Comparison of ENCODE assay signal across 1 cellular context in the genomic region with DNA sequence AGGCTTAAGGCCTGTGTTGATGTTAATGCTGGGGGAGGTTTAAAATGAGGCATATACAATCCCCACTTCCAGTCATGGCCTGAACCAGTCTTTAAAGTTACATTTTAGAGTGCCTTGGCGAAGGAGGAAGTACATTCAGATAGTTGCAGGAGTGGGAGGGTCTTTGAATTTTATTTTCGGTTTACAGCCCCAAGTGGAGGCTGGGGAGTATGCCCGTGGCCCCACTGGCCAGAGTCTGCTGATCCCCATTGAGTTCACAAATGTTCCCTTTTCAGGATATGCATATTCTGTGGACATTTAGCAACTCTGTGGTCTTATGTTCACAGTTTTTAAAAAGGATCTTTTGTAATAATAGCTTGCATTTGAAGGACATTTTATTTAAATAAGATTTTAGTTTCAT.
TF ChIP-seq lines count a peak whose summit lies in the region.

No MANE protein-coding gene starts in this region.

TF ChIP-seq in HepG2, 621 proteins besides CTCF, POLR2A, EP300 and RAD21 (continued from another document):
- TF ChIP-seq, protein P1, sequence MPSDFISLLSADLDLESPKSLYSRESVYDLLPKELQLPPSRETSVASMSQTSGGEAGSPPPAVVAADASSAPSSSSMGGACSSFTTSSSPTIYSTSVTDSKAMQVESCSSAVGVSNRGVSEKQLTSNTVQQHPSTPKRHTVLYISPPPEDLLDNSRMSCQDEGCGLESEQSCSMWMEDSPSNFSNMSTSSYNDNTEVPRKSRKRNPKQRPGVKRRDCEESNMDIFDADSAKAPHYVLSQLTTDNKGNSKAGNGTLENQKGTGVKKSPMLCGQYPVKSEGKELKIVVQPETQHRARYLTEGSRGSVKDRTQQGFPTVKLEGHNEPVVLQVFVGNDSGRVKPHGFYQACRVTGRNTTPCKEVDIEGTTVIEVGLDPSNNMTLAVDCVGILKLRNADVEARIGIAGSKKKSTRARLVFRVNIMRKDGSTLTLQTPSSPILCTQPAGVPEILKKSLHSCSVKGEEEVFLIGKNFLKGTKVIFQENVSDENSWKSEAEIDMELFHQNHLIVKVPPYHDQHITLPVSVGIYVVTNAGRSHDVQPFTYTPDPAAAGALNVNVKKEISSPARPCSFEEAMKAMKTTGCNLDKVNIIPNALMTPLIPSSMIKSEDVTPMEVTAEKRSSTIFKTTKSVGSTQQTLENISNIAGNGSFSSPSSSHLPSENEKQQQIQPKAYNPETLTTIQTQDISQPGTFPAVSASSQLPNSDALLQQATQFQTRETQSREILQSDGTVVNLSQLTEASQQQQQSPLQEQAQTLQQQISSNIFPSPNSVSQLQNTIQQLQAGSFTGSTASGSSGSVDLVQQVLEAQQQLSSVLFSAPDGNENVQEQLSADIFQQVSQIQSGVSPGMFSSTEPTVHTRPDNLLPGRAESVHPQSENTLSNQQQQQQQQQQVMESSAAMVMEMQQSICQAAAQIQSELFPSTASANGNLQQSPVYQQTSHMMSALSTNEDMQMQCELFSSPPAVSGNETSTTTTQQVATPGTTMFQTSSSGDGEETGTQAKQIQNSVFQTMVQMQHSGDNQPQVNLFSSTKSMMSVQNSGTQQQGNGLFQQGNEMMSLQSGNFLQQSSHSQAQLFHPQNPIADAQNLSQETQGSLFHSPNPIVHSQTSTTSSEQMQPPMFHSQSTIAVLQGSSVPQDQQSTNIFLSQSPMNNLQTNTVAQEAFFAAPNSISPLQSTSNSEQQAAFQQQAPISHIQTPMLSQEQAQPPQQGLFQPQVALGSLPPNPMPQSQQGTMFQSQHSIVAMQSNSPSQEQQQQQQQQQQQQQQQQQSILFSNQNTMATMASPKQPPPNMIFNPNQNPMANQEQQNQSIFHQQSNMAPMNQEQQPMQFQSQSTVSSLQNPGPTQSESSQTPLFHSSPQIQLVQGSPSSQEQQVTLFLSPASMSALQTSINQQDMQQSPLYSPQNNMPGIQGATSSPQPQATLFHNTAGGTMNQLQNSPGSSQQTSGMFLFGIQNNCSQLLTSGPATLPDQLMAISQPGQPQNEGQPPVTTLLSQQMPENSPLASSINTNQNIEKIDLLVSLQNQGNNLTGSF (CRISPR knock-in tag; IDR thresholded peaks at IDR 0.05), result no peak
- no peak for TF ChIP-seq ZNF547 (CRISPR knock-in tag; IDR thresholded peaks at IDR 0.05)
- no peak for TF ChIP-seq POGZ (CRISPR knock-in tag; IDR thresholded peaks at IDR 0.05)
- TF ChIP-seq, protein P2, sequence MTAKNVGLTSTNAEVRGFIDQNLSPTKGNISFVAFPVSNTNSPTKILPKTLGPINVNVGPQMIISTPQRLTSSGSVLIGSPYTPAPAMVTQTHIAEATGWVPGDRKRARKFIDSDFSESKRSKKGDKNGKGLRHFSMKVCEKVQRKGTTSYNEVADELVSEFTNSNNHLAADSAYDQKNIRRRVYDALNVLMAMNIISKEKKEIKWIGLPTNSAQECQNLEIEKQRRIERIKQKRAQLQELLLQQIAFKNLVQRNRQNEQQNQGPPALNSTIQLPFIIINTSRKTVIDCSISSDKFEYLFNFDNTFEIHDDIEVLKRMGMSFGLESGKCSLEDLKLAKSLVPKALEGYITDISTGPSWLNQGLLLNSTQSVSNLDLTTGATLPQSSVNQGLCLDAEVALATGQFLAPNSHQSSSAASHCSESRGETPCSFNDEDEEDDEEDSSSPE (CRISPR knock-in tag; IDR thresholded peaks at IDR 0.05), result no peak
- no peak for TF ChIP-seq HNRNPK (IDR thresholded peaks at IDR 0.05; ENCODE audit: low read depth, low read length, poor library complexity, severe bottlenecking)
- TF ChIP-seq MYNN (CRISPR knock-in tag; IDR thresholded peaks at IDR 0.05; ENCODE audit: low read depth), result no peak
- no peak for TF ChIP-seq XBP1 (CRISPR knock-in tag; IDR thresholded peaks at IDR 0.05)
- no peak for TF ChIP-seq CBX1 (IDR thresholded peaks at IDR 0.05; ENCODE audit: low read depth)
- TF ChIP-seq MEIS1 (CRISPR knock-in tag; IDR thresholded peaks at IDR 0.05; ENCODE audit: borderline replicate concordance), result no peak
- no peak for TF ChIP-seq MBD4 (IDR thresholded peaks at IDR 0.05; ENCODE audit: borderline replicate concordance, low read length)
TF ChIP-seq in HepG2: peak in this region for 0.
